ENCODE assay signal across 15 cellular contexts in genomic region chr1:118899340-118899739, GRCh38.
DNase-seq lines count a peak whose midpoint lies in the region; ATAC-seq, FAIRE-seq and TF ChIP-seq lines count a peak whose summit lies in the region.
"Had no signal": no experiment of that assay in that cellular context is flagged by ENCODE, and none has a peak within 500 bp of the region (broad histone marks: within the 10 kb centered on the region; RNA-seq: fewer than 3 reads in every experiment).

No MANE protein-coding gene starts in this region.

- no peak overlapping the region for H2AFZ ChIP-seq in HepG2 (ENCODE audit: low read length)

- H3K4me1 ChIP-seq in HepG2 (ENCODE audit: insufficient read depth, low read length), result peaks cover 16% of the 10 kb centered on the region
- no peaks in the 10 kb centered on the region for H3K4me1 ChIP-seq in right lobe of liver
- no peaks in the 10 kb centered on the region for H3K4me1 ChIP-seq in SJCRH30
- H3K4me1 ChIP-seq: Caco-2 had no signal

- TF ChIP-seq POLR2A in HepG2 (IDR thresholded peaks at IDR 0.05; ENCODE audit: insufficient read depth in 1 of 2, low read depth in 2 of 2, low read length in 2 of 2) (no peak), right lobe of liver (IDR thresholded peaks at IDR 0.05) (no peak)

- H3K27ac ChIP-seq in HepG2 (ENCODE audit: extremely low read length, insufficient read depth, low read length), result no peak overlapping the region
- H3K27ac ChIP-seq in right lobe of liver, result no peak overlapping the region
- peak overlapping the region; percentile 67 for H3K27ac ChIP-seq in VCaP
- H3K27ac ChIP-seq in SJCRH30, result no peak overlapping the region
- H3K27ac ChIP-seq: 22Rv1 had no signal

- H3K4me3 Mint-ChIP-seq in nephron progenitor cell, result no peak overlapping the region
- H3K4me3 Mint-ChIP-seq: CD8-positive, alpha-beta memory T cell had no signal

- no peak overlapping the region for H3K4me3 ChIP-seq in HepG2 (replicated peaks in 1 of 3; ENCODE audit: insufficient read depth in 1 of 3, low read depth in 2 of 3, low read length in 3 of 3)
- no peak overlapping the region for H3K4me3 ChIP-seq in right lobe of liver
- no peak overlapping the region for H3K4me3 ChIP-seq in SJCRH30

- H3K36me3 Mint-ChIP-seq in nephron progenitor cell (ENCODE audit: low read depth), result peaks cover 35% of the 10 kb centered on the region
- H3K36me3 Mint-ChIP-seq: CD8-positive, alpha-beta memory T cell had no signal

- POLR2A ChIA-PET in HepG2 (lab: Yijun Ruan, JAX), result no interaction called here

- no peaks in the 10 kb centered on the region for H3K79me2 ChIP-seq in HepG2 (ENCODE audit: insufficient read depth, low read length)

- no peak for TF ChIP-seq RAD21 in HepG2 (CRISPR knock-in tag; IDR thresholded peaks at IDR 0.05)

- WGBS in HepG2 (ENCODE audit: low lambda C conversion rate), result 9% methylated on average over 3 of the region's 3 CpGs
- 51% methylated on average over 3 of the region's 3 CpGs for WGBS in right lobe of liver (ENCODE audit: insufficient coverage, low coverage, low lambda C conversion rate, missing lambda C conversion rate)

- H3K9me3 Mint-ChIP-seq in nephron progenitor cell, result no peaks in the 10 kb centered on the region

- FAIRE-seq in HepG2 (lab: Jason Lieb, UNC), result no peak
- FAIRE-seq: GM19239 had no signal

- BruUV-seq in HepG2 (replicated peaks; lab: Mats Ljungman, UMichigan), result no TSS peak

- in situ Hi-C loops in HepG2 (cut with HindIII; ENCODE audit: extremely low pct_ligation_motif_present, low pct_unique_long_range_greater_than_20kb), result no loop called here

- H3K9ac ChIP-seq in HepG2 (ENCODE audit: insufficient read depth, low read depth, low read length), result no peak overlapping the region

- TF ChIP-seq CTCF in HepG2 (CRISPR knock-in tag; IDR thresholded peaks at IDR 0.05), result no peak
- no peak for TF ChIP-seq CTCF in right lobe of liver (IDR thresholded peaks at IDR 0.05)
- TF ChIP-seq CTCF in VCaP (conservative IDR thresholded peaks at IDR 0.05), result no peak
- no peak for TF ChIP-seq CTCF in nephron progenitor cell (IDR thresholded peaks at IDR 0.05)

- H3K4me2 ChIP-seq in HepG2 (ENCODE audit: low read depth, low read length), result no peak overlapping the region

- no peak for TF ChIP-seq EP300 in HepG2 (IDR thresholded peaks at IDR 0.05; ENCODE audit: low read depth in 2 of 2, low read length in 2 of 2)
- no peak for TF ChIP-seq EP300 in HepG2 (CRISPR knock-in tag; IDR thresholded peaks at IDR 0.05; ENCODE audit: borderline replicate concordance)

- H3K36me3 ChIP-seq in HepG2 (replicated peaks in 1 of 2; ENCODE audit: control insufficient read depth in 1 of 2, insufficient read depth in 2 of 2, low read length in 2 of 2) (no peaks in the 10 kb centered on the region), right lobe of liver (peaks cover 0 to 13% (median 0%) of the 10 kb centered on the region in 4 donors), SJCRH30 (peaks cover 92% of the 10 kb centered on the region)

- peaks cover 3% of the 10 kb centered on the region for H3K27me3 Mint-ChIP-seq in nephron progenitor cell (ENCODE audit: low read depth, poor library complexity)
- H3K27me3 Mint-ChIP-seq: CD8-positive, alpha-beta memory T cell had no signal

- H3K4me1 Mint-ChIP-seq in nephron progenitor cell, result peaks cover 16% of the 10 kb centered on the region
- H3K4me1 Mint-ChIP-seq: CD8-positive, alpha-beta memory T cell had no signal

- peak overlapping the region; percentile 87 for H3K27ac Mint-ChIP-seq in nephron progenitor cell
- H3K27ac Mint-ChIP-seq: CD8-positive, alpha-beta memory T cell had no signal

- no peaks in the 10 kb centered on the region for H3K9me3 ChIP-seq in HepG2 (ENCODE audit: low read length)
- no peaks in the 10 kb centered on the region for H3K9me3 ChIP-seq in right lobe of liver
- no peaks in the 10 kb centered on the region for H3K9me3 ChIP-seq in SJCRH30 (replicated peaks)
- H3K9me3 ChIP-seq: Caco-2 had no signal

- DNase-seq in HepG2 (ENCODE audit: low spot score) (no peak), right lobe of liver (no peak), nephron progenitor cell (no peak), NCI-H748 (lab: John Stamatoyannopoulos, UW; ENCODE audit: unreplicated experiment) (no peak), SJCRH30 (no peak), T-helper 1 cell (no peak)
- DNase-seq: Caco-2; CD8-positive, alpha-beta memory T cell; DND-41; GDM1; HCEC 1CT had no signal

- no peaks in the 10 kb centered on the region for H4K20me1 ChIP-seq in HepG2 (ENCODE audit: insufficient read depth, low read length)

- CTCF ChIA-PET in HepG2 (lab: Yijun Ruan, JAX; ENCODE audit: low intra/inter-chr PET ratio, low total read pairs), result no interaction called here

- ATAC-seq in HepG2 (peak; percentile 63), right lobe of liver (no peak), HG02678 (IDR thresholded peaks at IDR 0.05; ENCODE audit: unreplicated experiment) (no peak)

- H3K27me3 ChIP-seq in HepG2 (ENCODE audit: control insufficient read depth in 1 of 2, insufficient read depth in 2 of 2, low read length in 2 of 2) (no peaks in the 10 kb centered on the region), right lobe of liver (no peaks in the 10 kb centered on the region), SJCRH30 (no peaks in the 10 kb centered on the region)

- intact Hi-C loops in HepG2 (cut with micrococcal nuclease; ENCODE audit: unreplicated experiment), result no loop called here
- intact Hi-C loops in right lobe of liver (cut with DNase I), result no loop called here

TF ChIP-seq in HepG2, 621 proteins besides CTCF, POLR2A, EP300 and RAD21 (continues in another document):
- TF ChIP-seq MTF2 (CRISPR knock-in tag; IDR thresholded peaks at IDR 0.05; ENCODE audit: borderline replicate concordance), result no peak
- no peak for TF ChIP-seq ZNF672 (CRISPR knock-in tag; IDR thresholded peaks at IDR 0.05)
- no peak for TF ChIP-seq FOXC1 (CRISPR knock-in tag; IDR thresholded peaks at IDR 0.05; ENCODE audit: borderline replicate concordance)
- TF ChIP-seq CENPX (CRISPR knock-in tag; IDR thresholded peaks at IDR 0.05), result no peak
- TF ChIP-seq MIER2 (CRISPR knock-in tag; IDR thresholded peaks at IDR 0.05), result no peak
- peak; percentile 67 for TF ChIP-seq CREB1 (IDR thresholded peaks at IDR 0.05)
- no peak for TF ChIP-seq CREB1 (CRISPR knock-in tag; IDR thresholded peaks at IDR 0.05)
- TF ChIP-seq ATF7 (IDR thresholded peaks at IDR 0.05), result peak; percentile 81
- TF ChIP-seq ATF7 (CRISPR knock-in tag; IDR thresholded peaks at IDR 0.05), result no peak
- TF ChIP-seq BRCA1 (CRISPR knock-in tag; IDR thresholded peaks at IDR 0.05), result no peak
- TF ChIP-seq, protein P1, sequence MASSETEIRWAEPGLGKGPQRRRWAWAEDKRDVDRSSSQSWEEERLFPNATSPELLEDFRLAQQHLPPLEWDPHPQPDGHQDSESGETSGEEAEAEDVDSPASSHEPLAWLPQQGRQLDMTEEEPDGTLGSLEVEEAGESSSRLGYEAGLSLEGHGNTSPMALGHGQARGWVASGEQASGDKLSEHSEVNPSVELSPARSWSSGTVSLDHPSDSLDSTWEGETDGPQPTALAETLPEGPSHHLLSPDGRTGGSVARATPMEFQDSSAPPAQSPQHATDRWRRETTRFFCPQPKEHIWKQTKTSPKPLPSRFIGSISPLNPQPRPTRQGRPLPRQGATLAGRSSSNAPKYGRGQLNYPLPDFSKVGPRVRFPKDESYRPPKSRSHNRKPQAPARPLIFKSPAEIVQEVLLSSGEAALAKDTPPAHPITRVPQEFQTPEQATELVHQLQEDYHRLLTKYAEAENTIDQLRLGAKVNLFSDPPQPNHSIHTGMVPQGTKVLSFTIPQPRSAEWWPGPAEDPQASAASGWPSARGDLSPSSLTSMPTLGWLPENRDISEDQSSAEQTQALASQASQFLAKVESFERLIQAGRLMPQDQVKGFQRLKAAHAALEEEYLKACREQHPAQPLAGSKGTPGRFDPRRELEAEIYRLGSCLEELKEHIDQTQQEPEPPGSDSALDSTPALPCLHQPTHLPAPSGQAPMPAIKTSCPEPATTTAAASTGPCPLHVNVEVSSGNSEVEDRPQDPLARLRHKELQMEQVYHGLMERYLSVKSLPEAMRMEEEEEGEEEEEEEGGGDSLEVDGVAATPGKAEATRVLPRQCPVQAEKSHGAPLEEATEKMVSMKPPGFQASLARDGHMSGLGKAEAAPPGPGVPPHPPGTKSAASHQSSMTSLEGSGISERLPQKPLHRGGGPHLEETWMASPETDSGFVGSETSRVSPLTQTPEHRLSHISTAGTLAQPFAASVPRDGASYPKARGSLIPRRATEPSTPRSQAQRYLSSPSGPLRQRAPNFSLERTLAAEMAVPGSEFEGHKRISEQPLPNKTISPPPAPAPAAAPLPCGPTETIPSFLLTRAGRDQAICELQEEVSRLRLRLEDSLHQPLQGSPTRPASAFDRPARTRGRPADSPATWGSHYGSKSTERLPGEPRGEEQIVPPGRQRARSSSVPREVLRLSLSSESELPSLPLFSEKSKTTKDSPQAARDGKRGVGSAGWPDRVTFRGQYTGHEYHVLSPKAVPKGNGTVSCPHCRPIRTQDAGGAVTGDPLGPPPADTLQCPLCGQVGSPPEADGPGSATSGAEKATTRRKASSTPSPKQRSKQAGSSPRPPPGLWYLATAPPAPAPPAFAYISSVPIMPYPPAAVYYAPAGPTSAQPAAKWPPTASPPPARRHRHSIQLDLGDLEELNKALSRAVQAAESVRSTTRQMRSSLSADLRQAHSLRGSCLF (CRISPR knock-in tag; IDR thresholded peaks at IDR 0.05; ENCODE audit: borderline replicate concordance), result no peak
- no peak for TF ChIP-seq ZNF253 (CRISPR knock-in tag; IDR thresholded peaks at IDR 0.05; ENCODE audit: borderline replicate concordance)
- TF ChIP-seq ZNF550 (CRISPR knock-in tag; IDR thresholded peaks at IDR 0.05; ENCODE audit: borderline replicate concordance), result no peak
- no peak for TF ChIP-seq NRL (CRISPR knock-in tag; IDR thresholded peaks at IDR 0.05; ENCODE audit: borderline replicate concordance)
- TF ChIP-seq, protein P2, sequence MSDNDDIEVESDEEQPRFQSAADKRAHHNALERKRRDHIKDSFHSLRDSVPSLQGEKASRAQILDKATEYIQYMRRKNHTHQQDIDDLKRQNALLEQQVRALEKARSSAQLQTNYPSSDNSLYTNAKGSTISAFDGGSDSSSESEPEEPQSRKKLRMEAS (IDR thresholded peaks at IDR 0.05), result no peak
- TF ChIP-seq CEBPB (IDR thresholded peaks at IDR 0.05; ENCODE audit: borderline replicate concordance, low read depth, low read length), result peak; percentile 53; the same call in 1 of the 2 replicates
- TF ChIP-seq ZNF275 (CRISPR knock-in tag; IDR thresholded peaks at IDR 0.05; ENCODE audit: borderline replicate concordance), result no peak
- no peak for TF ChIP-seq CCDC6 (CRISPR knock-in tag; IDR thresholded peaks at IDR 0.05)
